Comparison of ENCODE assay signal across 10 cellular contexts in genomic region chr14:56482306-56482705, GRCh38.
A peak's percentile ranks its signal among the peaks of the same experiment; 100 is the strongest.
DNase-seq lines count a peak whose midpoint lies in the region; ATAC-seq and TF ChIP-seq lines count a peak whose summit lies in the region.
"Had no signal": no experiment of that assay in that cellular context is flagged by ENCODE, and none has a peak within 500 bp of the region (broad histone marks: within the 10 kb centered on the region; RNA-seq: fewer than 3 reads in every experiment).

No MANE protein-coding gene starts in this region.

- TF ChIP-seq RAD21 in Ishikawa (IDR thresholded peaks at IDR 0.05; ENCODE audit: low read depth) = peak; percentile 47; the same call in 1 of the 2 replicates

- ATAC-seq in DND-41 (ENCODE audit: insufficient read depth, low read depth) = peak; percentile 89

- no peaks in the 10 kb centered on the region for H3K27me3 ChIP-seq in DND-41 (ENCODE audit: insufficient read depth, low read length, poor library complexity)

- no peak for TF ChIP-seq EP300 in Ishikawa (IDR thresholded peaks at IDR 0.05; ENCODE audit: borderline replicate concordance)

- H3K27ac ChIP-seq in DND-41 (ENCODE audit: low read length) = no peak overlapping the region
- H3K27ac ChIP-seq: parathyroid adenoma had no signal

- no peaks in the 10 kb centered on the region for H4K20me1 ChIP-seq in DND-41 (ENCODE audit: insufficient read depth, low read length)

- H3K4me1 ChIP-seq in DND-41 (ENCODE audit: insufficient read depth, low read length) = no peaks in the 10 kb centered on the region
- H3K4me1 ChIP-seq: parathyroid adenoma had no signal

- H3K36me3 ChIP-seq in DND-41 (ENCODE audit: insufficient read depth, low read length) = no peaks in the 10 kb centered on the region

- DNase-seq in DND-41 (peak; percentile 46), SHP77 (lab: John Stamatoyannopoulos, UW) (peak; percentile 71 to 73), islet precursor cell (peak; percentile 64), anterior cingulate cortex (lab: John Stamatoyannopoulos, UW) (no peak), head of caudate nucleus (no peak), SIG-M5 treated with dmso at 0.1 percent for 504 hours (lab: John Stamatoyannopoulos, UW; ENCODE audit: unreplicated experiment) (no peak), SW480 (ENCODE audit: low spot score) (no peak)
- DNase-seq: activated CD4-positive, alpha-beta memory T cell treated with anti-CD3 and anti-CD28 coated beads, Interleukin-2, amount 10 ng/mL, durations not matched to agents 7 days and 5 days had no signal

- H3K9me3 ChIP-seq in DND-41 (ENCODE audit: insufficient read depth, low read length, severe bottlenecking) = no peaks in the 10 kb centered on the region

- H2AFZ ChIP-seq in DND-41 (ENCODE audit: low read depth, low read length) = no peak overlapping the region
- H2AFZ ChIP-seq: parathyroid adenoma had no signal

- H3K4me3 ChIP-seq in DND-41 (ENCODE audit: low read depth in 1 of 2, low read length in 2 of 2) = no peak overlapping the region

- peak; percentile 75 for TF ChIP-seq CTCF in DND-41 (IDR thresholded peaks at IDR 0.05; ENCODE audit: borderline replicate concordance, extremely low read depth, low read length, poor library complexity, severe bottlenecking)

- H3K9ac ChIP-seq in DND-41 (ENCODE audit: low read depth, low read length) = no peak overlapping the region
- H3K9ac ChIP-seq: parathyroid adenoma had no signal

- intact Hi-C loops in head of caudate nucleus (cut with DNase I) = loop anchor here (10.0 kb wide), 1 partner anchor 832 kb away; no protein-coding TSS in a partner anchor

- no peak overlapping the region for H3K4me2 ChIP-seq in DND-41 (ENCODE audit: insufficient read depth, low read length)

- no peaks in the 10 kb centered on the region for H3K79me2 ChIP-seq in DND-41 (ENCODE audit: insufficient read depth, low read length)
- H3K79me2 ChIP-seq: parathyroid adenoma had no signal

TF ChIP-seq in Ishikawa, 13 proteins besides CTCF, POLR2A, EP300 and RAD21:
- TF ChIP-seq MAX (IDR thresholded peaks at IDR 0.05) (no peak), TEAD4 (IDR thresholded peaks at IDR 0.05) (no peak), USF1 (IDR thresholded peaks at IDR 0.05) (no peak), CREB1 (IDR thresholded peaks at IDR 0.05; ENCODE audit: low read depth) (no peak), CEBPB (IDR thresholded peaks at IDR 0.05) (no peak), ZBTB7A (IDR thresholded peaks at IDR 0.05; ENCODE audit: low read depth) (no peak), NFIC (IDR thresholded peaks at IDR 0.05) (no peak), YY1 (IDR thresholded peaks at IDR 0.05; ENCODE audit: low read depth) (no peak), REST (IDR thresholded peaks at IDR 0.05; ENCODE audit: low read depth) (no peak), FOXM1 (IDR thresholded peaks at IDR 0.05; ENCODE audit: borderline replicate concordance, low read depth) (no peak), TAF1 (IDR thresholded peaks at IDR 0.05; ENCODE audit: low read depth) (no peak), EGR1 (IDR thresholded peaks at IDR 0.05) (no peak), TCF12 (IDR thresholded peaks at IDR 0.05; ENCODE audit: low read depth) (no peak)
TF ChIP-seq in Ishikawa: peak in this region for 0.

Comparison
In these comparisons a context has a peak if more than half of its experiments do, and no peak if none do; other contexts are left out.
1. DNase-seq: peak in DND-41 (single experiment), SHP77 (2 of 2) and islet precursor cell (single experiment); none in anterior cingulate cortex (0 of 58), head of caudate nucleus (0 of 42), SIG-M5 treated with dmso at 0.1 percent for 504 hours (single experiment) and SW480 (single experiment).